In the genomic region with DNA sequence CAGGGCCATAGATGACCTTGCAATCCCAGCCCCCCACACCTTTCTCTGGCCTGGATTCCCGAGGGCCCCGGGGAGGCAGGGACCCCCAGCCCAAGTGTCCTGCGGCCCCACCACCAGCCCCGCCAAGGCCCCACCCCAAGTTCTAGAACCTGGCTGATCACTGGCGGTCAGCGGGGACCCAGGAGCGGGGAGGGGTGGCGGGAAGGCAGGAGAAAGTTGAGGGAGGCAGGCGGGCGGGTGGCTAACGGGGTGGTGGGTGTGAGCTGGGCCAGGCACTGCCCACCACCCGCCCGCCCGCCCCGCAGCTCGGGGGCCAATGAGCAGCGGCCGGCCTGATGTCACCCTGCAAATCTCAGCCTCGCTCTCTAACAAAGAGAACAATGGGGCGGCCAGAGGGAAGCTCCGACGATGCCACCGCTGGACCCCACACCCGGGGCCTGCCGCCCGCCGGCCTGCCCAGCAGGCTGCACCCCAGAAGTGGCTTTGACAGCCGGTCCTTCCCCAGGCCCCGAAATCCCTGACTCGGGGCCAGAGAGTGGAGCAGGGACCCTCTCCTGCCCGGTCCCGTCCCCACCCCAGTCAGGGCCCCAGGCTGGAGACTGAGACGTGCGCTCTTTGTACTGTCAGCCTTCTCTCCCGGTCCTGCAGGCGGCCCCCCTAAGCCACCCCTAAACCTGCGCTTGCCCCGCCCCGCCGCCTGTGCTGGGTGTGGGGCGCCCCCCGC, we compare ENCODE assay signal across 8 cellular contexts. TPM values are rescaled to one million over a fixed set of nuclear protein-coding genes. Genes with fewer than 3 reads are reported as not detected.
A peak's percentile ranks its signal among the peaks of the same experiment; 100 is the strongest.
DNase-seq lines count a peak whose midpoint lies in the region; ATAC-seq, FAIRE-seq and TF ChIP-seq lines count a peak whose summit lies in the region.

No MANE protein-coding gene starts in this region.

- peaks cover 21% of the 10 kb centered on the region for H3K27me3 Mint-ChIP-seq in stimulated activated memory B cell treated with anti-CD40 and anti-IgM and Interleukin-4, amounts not matched to agents 10 μg/mL and 1 μg/mL and 100 μg/mL, for 72 hours

- peak overlapping the region; percentile 56 for H3K4me3 ChIP-seq in DOHH2 (ENCODE audit: low read length)
- peak overlapping the region in 1 of 2 donors; percentile 51 for H3K4me3 ChIP-seq in kidney (ENCODE audit: low read length in 2 of 2)

- H3K79me2 ChIP-seq in DOHH2 (ENCODE audit: control insufficient read depth, low read length) = peaks cover 5% of the 10 kb centered on the region; the same call in 1 of the 2 replicates

- H3K9me3 Mint-ChIP-seq in stimulated activated memory B cell treated with anti-CD40 and anti-IgM and Interleukin-4, amounts not matched to agents 10 μg/mL and 1 μg/mL and 100 μg/mL, for 72 hours = no peaks in the 10 kb centered on the region

- H3K4me1 ChIP-seq in DOHH2 (ENCODE audit: control insufficient read depth, low read length) = peaks cover 19% of the 10 kb centered on the region
- H3K4me1 ChIP-seq in kidney (ENCODE audit: control insufficient read depth in 1 of 2, insufficient read depth in 1 of 2, low read depth in 1 of 2, low read length in 2 of 2) = peaks cover 0 to 9% of the 10 kb centered on the region in 2 donors

- no peaks in the 10 kb centered on the region for H3K36me3 Mint-ChIP-seq in stimulated activated memory B cell treated with anti-CD40 and anti-IgM and Interleukin-4, amounts not matched to agents 10 μg/mL and 1 μg/mL and 100 μg/mL, for 72 hours

- no peak for FAIRE-seq in kidney (lab: Jason Lieb, UNC)

- H3K4me1 Mint-ChIP-seq in stimulated activated memory B cell treated with anti-CD40 and anti-IgM and Interleukin-4, amounts not matched to agents 10 μg/mL and 1 μg/mL and 100 μg/mL, for 72 hours = peaks cover 21% of the 10 kb centered on the region

- H3K9ac ChIP-seq in kidney (ENCODE audit: low read length in 2 of 2) = no peak overlapping the region

- peak overlapping the region; percentile 64 for H3K4me2 ChIP-seq in DOHH2 (ENCODE audit: low read length)

- no peak for TF ChIP-seq CTCF in DOHH2 (IDR thresholded peaks at IDR 0.05; ENCODE audit: low read depth, low read length, poor library complexity, severe bottlenecking)
- no peak for TF ChIP-seq CTCF in kidney (IDR thresholded peaks at IDR 0.05; ENCODE audit: borderline replicate concordance, extremely low read depth, insufficient read depth)

- H3K27me3 ChIP-seq in DOHH2 (ENCODE audit: control insufficient read depth, low read length) = peaks cover 10% of the 10 kb centered on the region; the same call in 1 of the 2 replicates

- H3K27ac Mint-ChIP-seq in stimulated activated memory B cell treated with anti-CD40 and anti-IgM and Interleukin-4, amounts not matched to agents 10 μg/mL and 1 μg/mL and 100 μg/mL, for 72 hours = no peak overlapping the region

- H3K4me3 Mint-ChIP-seq in stimulated activated memory B cell treated with anti-CD40 and anti-IgM and Interleukin-4, amounts not matched to agents 10 μg/mL and 1 μg/mL and 100 μg/mL, for 72 hours = no peak overlapping the region

- H3F3A ChIP-seq in DOHH2 (ENCODE audit: control insufficient read depth, insufficient read depth) = peaks cover 7% of the 10 kb centered on the region

- intact Hi-C loops in kidney (cut with DNase I) = no loop called here

- no peaks in the 10 kb centered on the region for H3K36me3 ChIP-seq in DOHH2 (ENCODE audit: control insufficient read depth, low read length)
- H3K36me3 ChIP-seq in kidney (ENCODE audit: control insufficient read depth in 1 of 2, insufficient read depth in 2 of 2, low read length in 2 of 2) = no peaks in the 10 kb centered on the region

- peak; percentile 6 for ATAC-seq in stimulated activated memory B cell treated with anti-CD40 and anti-IgM and Interleukin-4, amounts not matched to agents 10 μg/mL and 1 μg/mL and 100 μg/mL, for 72 hours
- no peak for ATAC-seq in HG03521 (IDR thresholded peaks at IDR 0.05; ENCODE audit: unreplicated experiment)

- H3K9me3 ChIP-seq in DOHH2 (ENCODE audit: control insufficient read depth, insufficient read depth, low read length) (peaks cover 3% of the 10 kb centered on the region; the same call in 1 of the 2 replicates), kidney (ENCODE audit: control insufficient read depth in 1 of 2, low read length in 2 of 2) (no peaks in the 10 kb centered on the region)

- H3K27ac ChIP-seq in DOHH2 (ENCODE audit: low read depth, low read length) (no peak overlapping the region), kidney (ENCODE audit: low read depth in 2 of 2, low read length in 2 of 2) (peak overlapping the region in 1 of 2 donors; percentile 51)

- peak; percentile 52 for DNase-seq in NCI-H2227 treated with DMSO at 0.1 percent for 48 hours (lab: John Stamatoyannopoulos, UW)
- DNase-seq in cerebellum (ENCODE audit: low spot score) = peak; percentile 70
- DNase-seq in kidney = peak; percentile 89
- DNase-seq in NAMALWA (ENCODE audit: low spot score) = no peak
- no peak for DNase-seq in CD1c-positive myeloid dendritic cell (ENCODE audit: extremely low spot score)

- no peaks in the 10 kb centered on the region for H4K20me1 ChIP-seq in DOHH2 (ENCODE audit: control insufficient read depth, insufficient read depth, low read depth, low read length)

- no peaks in the 10 kb centered on the region for H3K9me2 ChIP-seq in DOHH2 (replicated peaks; ENCODE audit: control insufficient read depth, low read length)

RNA-seq across cellular contexts. Expression of a gene that starts 1.6 kb away (rescaled TPM):
- 36.5 TPM for total RNA-seq in cerebellum
- 19.3 TPM for total RNA-seq in kidney
- polyA plus RNA-seq in kidney (ENCODE audit: insufficient read depth, low read depth, low replicate concordance) = 5.4 TPM

RNA-seq across cellular contexts. Expression of a gene that starts 26.1 kb away (rescaled TPM):
- 39.5 TPM for total RNA-seq in cerebellum
- 62.5 TPM for total RNA-seq in kidney
- polyA plus RNA-seq in kidney (ENCODE audit: insufficient read depth, low read depth, low replicate concordance) = 76.1 TPM

RNA-seq across cellular contexts. Expression of a gene that starts 38.7 kb away (rescaled TPM):
- total RNA-seq in cerebellum = 34.8 TPM
- 200 TPM for total RNA-seq in kidney
- 777 TPM for polyA plus RNA-seq in kidney (ENCODE audit: insufficient read depth, low read depth, low replicate concordance)

RNA-seq across cellular contexts. Expression of a gene that starts 42.7 kb away (rescaled TPM):
- total RNA-seq in cerebellum (0.36 TPM), kidney (not detected)
- polyA plus RNA-seq in kidney (ENCODE audit: insufficient read depth, low read depth, low replicate concordance) = not detected

RNA-seq across cellular contexts. Expression of a gene that starts 53.7 kb away (rescaled TPM):
- total RNA-seq in cerebellum (not detected), kidney (4.6 TPM)
- 1.4 TPM for polyA plus RNA-seq in kidney (ENCODE audit: insufficient read depth, low read depth, low replicate concordance)

Comparison
In these comparisons a context has a peak if more than half of its experiments do, and no peak if none do; other contexts are left out.
1. DNase-seq: peak in NCI-H2227 treated with DMSO at 0.1 percent for 48 hours (single experiment), cerebellum (single experiment) and kidney (single experiment); none in NAMALWA (single experiment) and CD1c-positive myeloid dendritic cell (single experiment).